Comparison of ENCODE assay signal across 17 cellular contexts in genomic region chr5:173613433-173614144, GRCh38. TPM values are rescaled to one million over a fixed set of nuclear protein-coding genes. Genes with fewer than 3 reads are reported as not detected.
DNase-seq lines count a peak whose midpoint lies in the region; ATAC-seq and TF ChIP-seq lines count a peak whose summit lies in the region.
"Had no signal": no experiment of that assay in that cellular context is flagged by ENCODE, and none has a peak within 500 bp of the region (broad histone marks: within the 10 kb centered on the region; RNA-seq: fewer than 3 reads in every experiment).

No MANE protein-coding gene starts in this region.

- H3K27ac Mint-ChIP-seq in activated T-cell treated with anti-CD3 and anti-CD28 coated beads, Interleukin-2, amount 50 U/mL, for 72 hours, result no peak overlapping the region
- peak overlapping the region; percentile 16 for H3K27ac Mint-ChIP-seq in stimulated activated effector memory CD8-positive, alpha-beta T cell treated with anti-CD3 and anti-CD28 coated beads, Interleukin-12 subunit alpha, Interleukin-12 subunit beta, amount 100 ng/mL, for 72 hours

- no peaks in the 10 kb centered on the region for H3K9me2 ChIP-seq in PC-3 (replicated peaks; ENCODE audit: low read length)

- H3F3A ChIP-seq in PC-3 (ENCODE audit: low read length, unreplicated experiment), result no peaks in the 10 kb centered on the region

- no peak for ATAC-seq in activated T-cell treated with anti-CD3 and anti-CD28 coated beads, Interleukin-2, amount 50 U/mL, for 72 hours (replicated peaks in 1 of 2)
- ATAC-seq in PC-3, result no peak
- ATAC-seq in stimulated activated effector memory CD8-positive, alpha-beta T cell treated with anti-CD3 and anti-CD28 coated beads, Interleukin-12 subunit alpha, Interleukin-12 subunit beta, amount 100 ng/mL, for 72 hours, result no peak
- ATAC-seq in HG03139 (IDR thresholded peaks at IDR 0.05; ENCODE audit: unreplicated experiment), result no peak
- no peak for ATAC-seq in HG03460 (IDR thresholded peaks at IDR 0.05; ENCODE audit: unreplicated experiment)
- ATAC-seq: left lung had no signal

- no peak overlapping the region for H3K9ac ChIP-seq in PC-3 (ENCODE audit: low read length)

- CTCF ChIA-PET in PC-3 (lab: Charles Lee), result interaction anchor here (0.5 kb wide), 1 partner anchor 13 kb away, joined by 3 read pairs; no protein-coding TSS in a partner anchor

- no peaks in the 10 kb centered on the region for H3K9me3 Mint-ChIP-seq in activated T-cell treated with anti-CD3 and anti-CD28 coated beads, Interleukin-2, amount 50 U/mL, for 72 hours
- no peaks in the 10 kb centered on the region for H3K9me3 Mint-ChIP-seq in stimulated activated effector memory CD8-positive, alpha-beta T cell treated with anti-CD3 and anti-CD28 coated beads, Interleukin-12 subunit alpha, Interleukin-12 subunit beta, amount 100 ng/mL, for 72 hours

- no peak overlapping the region for H3K27ac ChIP-seq in PC-3 (ENCODE audit: low read length)
- H3K27ac ChIP-seq: left lung, Peyer's patch, tibial artery had no signal

- POLR2A ChIA-PET in PC-3 (lab: Charles Lee; ENCODE audit: unreplicated experiment), result no interaction called here

- no peaks in the 10 kb centered on the region for H3K27me3 ChIP-seq in PC-3 (ENCODE audit: low read length)
- H3K27me3 ChIP-seq: left lung, Peyer's patch, tibial artery had no signal

- H3K27me3 Mint-ChIP-seq in activated T-cell treated with anti-CD3 and anti-CD28 coated beads, Interleukin-2, amount 50 U/mL, for 72 hours (ENCODE audit: low read depth), result no peaks in the 10 kb centered on the region

- intact Hi-C loops in PC-3 (cut with micrococcal nuclease), result no loop called here

- no peaks in the 10 kb centered on the region for H3K9me3 ChIP-seq in PC-3 (ENCODE audit: low read length)
- no peaks in the 10 kb centered on the region for H3K9me3 ChIP-seq in iPS-18c (ENCODE audit: control insufficient read depth, insufficient read depth, low read length)
- H3K9me3 ChIP-seq: left lung, Peyer's patch, tibial artery had no signal

- H4K20me1 ChIP-seq in PC-3 (ENCODE audit: low read length), result peaks cover 52% of the 10 kb centered on the region

- peaks cover 8 to 16% of the 10 kb centered on the region in 2 donors for H3K36me3 Mint-ChIP-seq in activated T-cell treated with anti-CD3 and anti-CD28 coated beads, Interleukin-2, amount 50 U/mL, for 72 hours (ENCODE audit: insufficient read depth in 2 of 2)
- peaks cover 49% of the 10 kb centered on the region for H3K36me3 Mint-ChIP-seq in stimulated activated effector memory CD8-positive, alpha-beta T cell treated with anti-CD3 and anti-CD28 coated beads, Interleukin-12 subunit alpha, Interleukin-12 subunit beta, amount 100 ng/mL, for 72 hours

- H3K4me1 ChIP-seq in PC-3 (ENCODE audit: insufficient read depth, low read length), result peaks cover 32% of the 10 kb centered on the region

- peak overlapping the region; percentile 90; the same call in 1 of the 2 replicates for H3K4me3 ChIP-seq in PC-3 (ENCODE audit: low read length)
- 0 out of 2 replicates have a peak overlapping the region, but pooled peaks have one; percentile 82 for H3K4me3 ChIP-seq in iPS-18c (ENCODE audit: insufficient read depth, low read depth, low read length)
- H3K4me3 ChIP-seq: Peyer's patch had no signal

- no TSS peak for BruUV-seq in PC-3 (replicated peaks; lab: Mats Ljungman, UMichigan)

- peaks cover 77% of the 10 kb centered on the region for H3K79me2 ChIP-seq in PC-3 (ENCODE audit: low read length)

- TF ChIP-seq CTCF in PC-3 (conservative IDR thresholded peaks at IDR 0.05; ENCODE audit: low read depth, low read length), result no peak

- H3K4me1 Mint-ChIP-seq in activated T-cell treated with anti-CD3 and anti-CD28 coated beads, Interleukin-2, amount 50 U/mL, for 72 hours (ENCODE audit: low read depth), result peaks cover 67% of the 10 kb centered on the region
- H3K4me1 Mint-ChIP-seq in stimulated activated effector memory CD8-positive, alpha-beta T cell treated with anti-CD3 and anti-CD28 coated beads, Interleukin-12 subunit alpha, Interleukin-12 subunit beta, amount 100 ng/mL, for 72 hours, result peaks cover 52% of the 10 kb centered on the region

- DNase-seq in activated T-cell treated with anti-CD3 and anti-CD28 coated beads, Interleukin-2, amount 50 U/mL, for 72 hours, result no peak
- DNase-seq in activated T-cell treated with anti-CD3 and anti-CD28 coated beads, Interleukin-2, amount 50 U/mL, for 1 hour, result no peak
- DNase-seq in PC-3 (no peak), NCI-H1694 treated with DMSO at 0.1 percent for 48 hours (lab: John Stamatoyannopoulos, UW) (no peak)
- DNase-seq in stimulated activated effector memory CD8-positive, alpha-beta T cell treated with anti-CD3 and anti-CD28 coated beads, Interleukin-12 subunit alpha, Interleukin-12 subunit beta, amount 100 ng/mL, for 72 hours (ENCODE audit: low spot score in 2 of 2), result no peak
- DNase-seq: activated CD4-positive, alpha-beta T cell treated with anti-CD3 and anti-CD28 coated beads, Interleukin-2, amount 50 U/mL, for 48 hours; activated naive CD4-positive, alpha-beta T cell treated with Interleukin-2 at 50 U/mL for 16 hours; central memory CD4-positive, alpha-beta T cell; DMS79; left lung; NCI-H1105; NCI-H446; Peyer's patch; tibial artery had no signal

- peak overlapping the region; percentile 96 for H3K4me2 ChIP-seq in PC-3 (ENCODE audit: low read length)

- no peak overlapping the region for H2AFZ ChIP-seq in PC-3 (ENCODE audit: low read length)

- H3K4me3 Mint-ChIP-seq in activated T-cell treated with anti-CD3 and anti-CD28 coated beads, Interleukin-2, amount 50 U/mL, for 72 hours, result peak overlapping the region; percentile 90 to 96
- H3K4me3 Mint-ChIP-seq in stimulated activated effector memory CD8-positive, alpha-beta T cell treated with anti-CD3 and anti-CD28 coated beads, Interleukin-12 subunit alpha, Interleukin-12 subunit beta, amount 100 ng/mL, for 72 hours, result no peak overlapping the region

- H3K36me3 ChIP-seq in PC-3 (ENCODE audit: low read depth, low read length), result peaks cover 53% of the 10 kb centered on the region

RNA-seq across cellular contexts. Expression of gene BOD1, which starts 2.9 kb away (rescaled TPM):
- total RNA-seq in activated T-cell treated with anti-CD3 and anti-CD28 coated beads, Interleukin-2, amount 50 U/mL, for 72 hours, result 10 to 100 TPM; 24.1 TPM
- total RNA-seq in PC-3 (2014; rRNA removed), result 153 and 160 TPM in 2 replicates
